ENCODE assay signal across 28 cellular contexts in genomic region chr3:174873832-174874231, GRCh38. TPM values are rescaled to one million over a fixed set of nuclear protein-coding genes. Genes with fewer than 3 reads are reported as not detected.
"Had no signal": no experiment of that assay in that cellular context is flagged by ENCODE, and none has a peak within 500 bp of the region (broad histone marks: within the 10 kb centered on the region; RNA-seq: fewer than 3 reads in every experiment).

No MANE protein-coding gene starts in this region.

- H3K4me1 ChIP-seq: ascending aorta, colonic mucosa, Peyer's patch, SJSA1 had no signal

- H3K9me3 ChIP-seq: ascending aorta, colonic mucosa, Peyer's patch, SJSA1, SK-N-SH had no signal

- DNase-seq: activated CD4-positive, alpha-beta T cell treated with anti-CD3 and anti-CD28 coated beads for 36 hours; activated CD4-positive, alpha-beta T cell treated with anti-CD3 and anti-CD28 coated beads, Interleukin-2, amount 10 ng/mL, durations not matched to agents 7 days and 5 days; activated CD4-positive, alpha-beta T cell treated with anti-CD3 and anti-CD28 coated beads, Interleukin-2, amount 50 U/mL, for 48 hours; activated CD8-positive, alpha-beta T cell treated with anti-CD3 and anti-CD28 coated beads, Interleukin-2, amount 10 ng/mL, durations not matched to agents 7 days and 5 days; activated gamma-delta T cell; activated naive CD4-positive, alpha-beta T cell treated with Interleukin-2 at 50 U/mL for 16 hours; activated naive CD8-positive, alpha-beta T cell treated with anti-CD3 and anti-CD28 coated beads, Interleukin-2, amount 10 ng/mL, durations not matched to agents 7 days and 5 days; activated T-cell treated with anti-CD3 and anti-CD28 coated beads, Interleukin-2, amount 50 U/mL, for 24 hours; amygdala; colonic mucosa; NCI-H1436; NCI-H187; NCI-H2081 treated with DMSO at 0.1 percent for 48 hours; NCI-H524 treated with DMSO at 0.1 percent for 48 hours; NCI-H774; NK-92 treated with Interleukin-12 subunit alpha and Interleukin-12 subunit beta, amount 100 ng/mL, for 24 hours; PC-3; Peyer's patch; RPMI8226; SHP77 treated with DMSO at 0.1 percent for 48 hours; SK-N-SH had no signal

- H3K27me3 ChIP-seq: ascending aorta, cardiac muscle cell, colonic mucosa, Peyer's patch, SJSA1 had no signal

- H3K27ac ChIP-seq: ascending aorta, cardiac muscle cell, colonic mucosa, KMS-11, Peyer's patch, SJSA1 had no signal

- ATAC-seq: activated CD4-positive, alpha-beta T cell treated with anti-CD3 and anti-CD28 coated beads for 36 hours; activated CD4-positive, CD25-positive, alpha-beta regulatory T cell treated with anti-CD3 and anti-CD28 coated beads, Interleukin-2, amount 50 U/mL, for 24 hours; activated CD8-positive, alpha-beta T cell treated with anti-CD3 and anti-CD28 coated beads, Interleukin-2, amount 10 ng/mL, durations not matched to agents 7 days and 5 days; PC-3; WTC11 had no signal

- H3K4me3 ChIP-seq: ascending aorta, cardiac muscle cell, colonic mucosa, Peyer's patch, SJSA1 had no signal

- H3K36me3 ChIP-seq: ascending aorta, cardiac muscle cell, colonic mucosa, Peyer's patch, SJSA1 had no signal

RNA-seq across cellular contexts. Expression of gene NAALADL2, which starts 14.7 kb away (rescaled TPM):
- total RNA-seq: activated CD4-positive, alpha-beta T cell treated with anti-CD3 and anti-CD28 coated beads, Interleukin-2, amount 10 ng/mL, durations not matched to agents 7 days and 5 days; activated naive CD8-positive, alpha-beta T cell treated with anti-CD3 and anti-CD28 coated beads, Interleukin-2, amount 10 ng/mL, durations not matched to agents 7 days and 5 days; activated T-helper 2 cell treated with anti-CD3 and anti-CD28 coated beads, Interferon-gamma antibody, Interleukin-2, Interleukin-4, amounts not matched to agents 10 μg/mL and 5 μg/mL and 100 μg/mL, durations not matched to agents 14 hours and 24 hours and 36 hours had no signal
